In the genomic region with DNA sequence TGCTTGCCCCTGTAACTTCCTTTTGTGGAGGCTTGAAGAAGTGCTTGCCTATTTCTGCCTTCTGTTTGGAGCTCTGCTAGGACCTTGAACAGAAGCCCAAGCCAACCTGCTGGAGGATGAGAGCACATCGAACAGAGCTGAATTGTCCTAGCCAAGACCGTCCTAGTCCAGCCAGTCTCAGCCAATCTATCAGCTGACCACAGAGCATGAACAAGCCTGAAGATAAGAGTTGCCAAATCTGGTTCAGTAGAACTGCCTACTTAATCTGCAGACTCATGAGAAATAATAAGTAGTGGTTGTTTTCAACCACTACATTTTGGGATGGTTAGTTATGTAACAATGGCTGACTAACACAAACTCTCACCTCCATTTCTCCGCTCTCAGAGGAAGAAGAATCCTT, we compare ENCODE assay signal across 18 cellular contexts.
"Had no signal": no experiment of that assay in that cellular context is flagged by ENCODE, and none has a peak within 500 bp of the region (broad histone marks: within the 10 kb centered on the region; RNA-seq: fewer than 3 reads in every experiment).

No MANE protein-coding gene starts in this region.

- DNase-seq: activated CD4-positive, alpha-beta T cell treated with anti-CD3 and anti-CD28 coated beads, Interleukin-2, amount 10 ng/mL, durations not matched to agents 7 days and 5 days; activated CD4-positive, CD25-positive, alpha-beta regulatory T cell; activated CD8-positive, alpha-beta memory T cell treated with anti-CD3 and anti-CD28 coated beads for 24 hours; activated naive CD4-positive, alpha-beta T cell treated with anti-CD3 and anti-CD28 coated beads for 36 hours; body of pancreas; dorsolateral prefrontal cortex; gastrocnemius medialis; left ventricle myocardium inferior; mesendoderm; psoas muscle; spleen; stimulated activated CD4-positive, alpha-beta T cell treated with anti-CD3 and anti-CD28 coated beads, Interleukin-1b, Interleukin-23, amount 100 ng/mL, for 48 hours; stimulated activated naive CD4-positive, alpha-beta T cell; substantia nigra; T-cell had no signal

- ATAC-seq: activated T-helper 17 cell treated with anti-CD3 and anti-CD28 coated beads, Interleukin-2, amount 50 U/mL, for 72 hours; body of pancreas; esophagus mucosa; gastrocnemius medialis; psoas muscle; sciatic nerve; T-cell had no signal
